ENCODE assay signal across 10 cellular contexts in genomic region chr19:10552596-10553053, GRCh38.
A peak's percentile ranks its signal among the peaks of the same experiment; 100 is the strongest.
DNase-seq lines count a peak whose midpoint lies in the region; ATAC-seq lines count a peak whose summit lies in the region.
"Had no signal": no experiment of that assay in that cellular context is flagged by ENCODE, and none has a peak within 500 bp of the region (broad histone marks: within the 10 kb centered on the region; RNA-seq: fewer than 3 reads in every experiment).

No MANE protein-coding gene starts in this region.

- H3K27me3 ChIP-seq in effector memory CD4-positive, alpha-beta T cell (replicated peaks; ENCODE audit: control insufficient read depth, insufficient read depth, low read length, poor library complexity, severe bottlenecking) = no peaks in the 10 kb centered on the region

- H3K4me3 ChIP-seq in effector memory CD4-positive, alpha-beta T cell (ENCODE audit: insufficient read depth, low read depth, low read length, poor library complexity, severe bottlenecking) = no peak overlapping the region

- no peak overlapping the region for H3K4me3 Mint-ChIP-seq in stimulated activated naive CD8-positive, alpha-beta T cell treated with anti-CD3 and anti-CD28 coated beads, Interleukin-15, Interleukin-2, amounts not matched to agents 100 ng/mL and 50 ng/mL, for 24 hours

- no peaks in the 10 kb centered on the region for H3K9me3 Mint-ChIP-seq in stimulated activated naive CD8-positive, alpha-beta T cell treated with anti-CD3 and anti-CD28 coated beads, Interleukin-15, Interleukin-2, amounts not matched to agents 100 ng/mL and 50 ng/mL, for 24 hours

- peak overlapping the region; percentile 67 for H3K27ac Mint-ChIP-seq in stimulated activated naive CD8-positive, alpha-beta T cell treated with anti-CD3 and anti-CD28 coated beads, Interleukin-15, Interleukin-2, amounts not matched to agents 100 ng/mL and 50 ng/mL, for 24 hours

- peaks cover 75% of the 10 kb centered on the region for H3K36me3 ChIP-seq in effector memory CD4-positive, alpha-beta T cell (ENCODE audit: control insufficient read depth, insufficient read depth, low read length)

- H3K27ac ChIP-seq in effector memory CD4-positive, alpha-beta T cell (ENCODE audit: insufficient read depth, low read length, poor library complexity, severe bottlenecking) = peak overlapping the region; percentile 12

- no peaks in the 10 kb centered on the region for H3K9me3 ChIP-seq in effector memory CD4-positive, alpha-beta T cell (ENCODE audit: control insufficient read depth, low read length)

- H3K27me3 Mint-ChIP-seq in stimulated activated naive CD8-positive, alpha-beta T cell treated with anti-CD3 and anti-CD28 coated beads, Interleukin-15, Interleukin-2, amounts not matched to agents 100 ng/mL and 50 ng/mL, for 24 hours = no peaks in the 10 kb centered on the region

- peak; percentile 19 for DNase-seq in activated naive CD4-positive, alpha-beta T cell treated with Interleukin-2 at 50 U/mL for 16 hours
- no peak for DNase-seq in activated naive CD4-positive, alpha-beta T cell (lab: John Stamatoyannopoulos, UW)
- DNase-seq in OCI-M1 (lab: John Stamatoyannopoulos, UW) (peak; percentile 77), retina (no peak), NCI-H774 (lab: John Stamatoyannopoulos, UW) (no peak)
- DNase-seq in effector memory CD4-positive, alpha-beta T cell = no peak
- DNase-seq: KBM-7, kidney glomerular epithelial cell had no signal

- peaks cover 54% of the 10 kb centered on the region for H3K4me1 Mint-ChIP-seq in stimulated activated naive CD8-positive, alpha-beta T cell treated with anti-CD3 and anti-CD28 coated beads, Interleukin-15, Interleukin-2, amounts not matched to agents 100 ng/mL and 50 ng/mL, for 24 hours (ENCODE audit: low read depth)

- H3K36me3 Mint-ChIP-seq in stimulated activated naive CD8-positive, alpha-beta T cell treated with anti-CD3 and anti-CD28 coated beads, Interleukin-15, Interleukin-2, amounts not matched to agents 100 ng/mL and 50 ng/mL, for 24 hours (ENCODE audit: low read depth) = peaks cover 52% of the 10 kb centered on the region

- peaks cover 41% of the 10 kb centered on the region for H3K4me1 ChIP-seq in effector memory CD4-positive, alpha-beta T cell (ENCODE audit: control insufficient read depth, insufficient read depth, low read length, poor library complexity, severe bottlenecking)

- ATAC-seq in GM21737 (IDR thresholded peaks at IDR 0.05; ENCODE audit: unreplicated experiment) = no peak

Comparison
In these comparisons a context has a peak if more than half of its experiments do, and no peak if none do; other contexts are left out.
1. DNase-seq: peak in activated naive CD4-positive, alpha-beta T cell treated with Interleukin-2 at 50 U/mL for 16 hours (single experiment) and OCI-M1 (single experiment); none in activated naive CD4-positive, alpha-beta T cell (0 of 4), effector memory CD4-positive, alpha-beta T cell (0 of 3), retina (single experiment) and NCI-H774 (single experiment).